ENCODE assay signal across 11 cellular contexts in genomic region chr7:22121702-22122474, GRCh38.
A peak's percentile ranks its signal among the peaks of the same experiment; 100 is the strongest.
DNase-seq lines count a peak whose midpoint lies in the region; ATAC-seq and TF ChIP-seq lines count a peak whose summit lies in the region.
"Had no signal": no experiment of that assay in that cellular context is flagged by ENCODE, and none has a peak within 500 bp of the region (broad histone marks: within the 10 kb centered on the region; RNA-seq: fewer than 3 reads in every experiment).

No MANE protein-coding gene starts in this region.

- no peaks in the 10 kb centered on the region for H3K9me3 Mint-ChIP-seq in activated CD4-positive, alpha-beta T cell treated with anti-CD3 and anti-CD28 coated beads, Interleukin-2, amount 10 ng/mL, durations not matched to agents 24 days and 14 days
- no peaks in the 10 kb centered on the region for H3K9me3 Mint-ChIP-seq in T-helper 2 cell treated with Interferon-gamma antibody and Interleukin-4, amounts not matched to agents 5 μg/mL and 100 μg/mL, for 36 hours
- H3K9me3 Mint-ChIP-seq: HFFc6 had no signal

- H3K27ac Mint-ChIP-seq in activated CD4-positive, alpha-beta T cell treated with anti-CD3 and anti-CD28 coated beads, Interleukin-2, amount 10 ng/mL, durations not matched to agents 24 days and 14 days, result no peak overlapping the region
- H3K27ac Mint-ChIP-seq in T-helper 2 cell treated with Interferon-gamma antibody and Interleukin-4, amounts not matched to agents 5 μg/mL and 100 μg/mL, for 36 hours, result peak overlapping the region; percentile 18
- H3K27ac Mint-ChIP-seq: HFFc6 had no signal

- DNase-seq in activated CD4-positive, alpha-beta T cell treated with anti-CD3 and anti-CD28 coated beads, Interleukin-2, amount 10 ng/mL, durations not matched to agents 24 days and 14 days, result peak; percentile 60
- DNase-seq in activated CD4-positive, alpha-beta T cell treated with anti-CD3 and anti-CD28 coated beads for 1 hour, result no peak
- DNase-seq in T-helper 2 cell treated with Interferon-gamma antibody and Interleukin-4, amounts not matched to agents 5 μg/mL and 100 μg/mL, for 36 hours (ENCODE audit: low spot score), result no peak
- DNase-seq in glomerular endothelial cell (ENCODE audit: extremely low read depth, low read depth, low spot score) (peak; percentile 87), psoas muscle (no peak), inferior parietal cortex (ENCODE audit: extremely low spot score) (no peak), HK-2 (ENCODE audit: unreplicated experiment) (no peak)
- DNase-seq: HFFc6, NCI-H2081, SHP77 had no signal

- H3K4me3 Mint-ChIP-seq in activated CD4-positive, alpha-beta T cell treated with anti-CD3 and anti-CD28 coated beads, Interleukin-2, amount 10 ng/mL, durations not matched to agents 24 days and 14 days, result peak overlapping the region; percentile 1
- H3K4me3 Mint-ChIP-seq in T-helper 2 cell treated with Interferon-gamma antibody and Interleukin-4, amounts not matched to agents 5 μg/mL and 100 μg/mL, for 36 hours, result peak overlapping the region; percentile 22
- H3K4me3 Mint-ChIP-seq: HFFc6 had no signal

- no peaks in the 10 kb centered on the region for H3K36me3 Mint-ChIP-seq in activated CD4-positive, alpha-beta T cell treated with anti-CD3 and anti-CD28 coated beads, Interleukin-2, amount 10 ng/mL, durations not matched to agents 24 days and 14 days (ENCODE audit: low read depth)
- no peaks in the 10 kb centered on the region for H3K36me3 Mint-ChIP-seq in T-helper 2 cell treated with Interferon-gamma antibody and Interleukin-4, amounts not matched to agents 5 μg/mL and 100 μg/mL, for 36 hours (ENCODE audit: low read depth)

- H3K27me3 Mint-ChIP-seq in activated CD4-positive, alpha-beta T cell treated with anti-CD3 and anti-CD28 coated beads, Interleukin-2, amount 10 ng/mL, durations not matched to agents 24 days and 14 days, result peaks cover 6% of the 10 kb centered on the region
- H3K27me3 Mint-ChIP-seq in T-helper 2 cell treated with Interferon-gamma antibody and Interleukin-4, amounts not matched to agents 5 μg/mL and 100 μg/mL, for 36 hours (ENCODE audit: low read depth), result peaks cover 13% of the 10 kb centered on the region

- peak in 2 of 4 donors; percentile 14 to 32 for ATAC-seq in psoas muscle
- no peak for ATAC-seq in HG02973 (IDR thresholded peaks at IDR 0.05; ENCODE audit: unreplicated experiment)

- intact Hi-C loops in activated CD4-positive, alpha-beta T cell treated with anti-CD3 and anti-CD28 coated beads, Interleukin-2, amount 10 ng/mL, durations not matched to agents 24 days and 14 days (cut with micrococcal nuclease), result no loop called here
- intact Hi-C loops in psoas muscle (cut with DNase I), result no loop called here

- WGBS in psoas muscle, 3 donors, result 41 to 44% (median 41%) methylated on average over 8 of the region's 8 CpGs

- H3K4me3 ChIP-seq in psoas muscle, result no peak overlapping the region

- peaks cover 11% of the 10 kb centered on the region for H3K4me1 Mint-ChIP-seq in activated CD4-positive, alpha-beta T cell treated with anti-CD3 and anti-CD28 coated beads, Interleukin-2, amount 10 ng/mL, durations not matched to agents 24 days and 14 days
- H3K4me1 Mint-ChIP-seq in T-helper 2 cell treated with Interferon-gamma antibody and Interleukin-4, amounts not matched to agents 5 μg/mL and 100 μg/mL, for 36 hours (ENCODE audit: low read depth), result peaks cover 15% of the 10 kb centered on the region

- H3K4me1 ChIP-seq in psoas muscle, result no peaks in the 10 kb centered on the region

- no peak for TF ChIP-seq CTCF in psoas muscle (IDR thresholded peaks at IDR 0.05)

- H3K36me3 ChIP-seq in psoas muscle (ENCODE audit: insufficient read depth in 1 of 2, low read depth in 1 of 2), result peaks cover 0 to 3% of the 10 kb centered on the region in 2 donors

- H3K27me3 ChIP-seq in psoas muscle (ENCODE audit: insufficient read depth in 3 of 3, low read length in 2 of 3), result peaks cover 0 to 2% (median 0%) of the 10 kb centered on the region in 3 donors

- H3K9me3 ChIP-seq in psoas muscle, result no peaks in the 10 kb centered on the region

- peak overlapping the region; percentile 25 for H3K27ac ChIP-seq in psoas muscle

Comparison
In these comparisons a context has a peak if more than half of its experiments do, and no peak if none do; other contexts are left out.
1. DNase-seq: peak in activated CD4-positive, alpha-beta T cell treated with anti-CD3 and anti-CD28 coated beads, Interleukin-2, amount 10 ng/mL, durations not matched to agents 24 days and 14 days (single experiment) and glomerular endothelial cell (single experiment); none in activated CD4-positive, alpha-beta T cell treated with anti-CD3 and anti-CD28 coated beads for 1 hour (single experiment), T-helper 2 cell treated with Interferon-gamma antibody and Interleukin-4, amounts not matched to agents 5 μg/mL and 100 μg/mL, for 36 hours (single experiment), psoas muscle (0 of 2), inferior parietal cortex (single experiment) and HK-2 (single experiment).